In genomic region chr12:132493482-132494178, GRCh38 we compare ENCODE assay signal across 1 cellular context.
TF ChIP-seq lines count a peak whose summit lies in the region.

No MANE protein-coding gene starts in this region.

TF ChIP-seq in GM12878, 131 proteins besides CTCF, POLR2A, EP300 and RAD21 (continued from another document):
- TF ChIP-seq ZBTB4 (CRISPR knock-in tag; IDR thresholded peaks at IDR 0.05) (no peak), SIN3A (IDR thresholded peaks at IDR 0.05; ENCODE audit: low read depth, low read length) (no peak), ZZZ3 (IDR thresholded peaks at IDR 0.05; ENCODE audit: control insufficient read depth, insufficient read length, low read depth) (no peak), CREB1 (IDR thresholded peaks at IDR 0.05; ENCODE audit: low read depth) (no peak), NFXL1 (IDR thresholded peaks at IDR 0.05; ENCODE audit: borderline replicate concordance) (no peak), USF1 (IDR thresholded peaks at IDR 0.05; ENCODE audit: borderline replicate concordance, extremely low read length, insufficient read depth, low read depth, low read length) (no peak)
